In the genomic region with DNA sequence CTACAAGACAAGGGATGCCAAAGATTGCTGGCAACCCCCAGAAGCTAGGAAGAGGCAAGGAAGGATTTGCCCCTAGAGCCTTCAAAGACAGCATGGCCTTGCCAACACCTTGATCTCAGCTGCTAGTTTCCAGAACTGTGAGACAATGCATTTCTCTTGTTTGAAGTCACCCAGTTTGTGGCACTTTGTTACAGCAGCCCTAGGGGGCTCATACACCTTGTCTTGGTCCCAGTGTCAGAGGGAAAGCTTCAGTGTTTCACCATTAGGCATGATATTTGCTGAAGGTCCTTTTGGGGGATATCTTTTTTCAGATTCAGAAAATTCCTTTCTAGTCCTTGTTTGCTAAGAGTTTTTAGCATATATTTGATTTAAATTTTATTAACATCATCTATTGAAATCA, we compare ENCODE assay signal across 25 cellular contexts. TPM values are rescaled to one million over a fixed set of nuclear protein-coding genes. Genes with fewer than 3 reads are reported as not detected.
"Had no signal": no experiment of that assay in that cellular context is flagged by ENCODE, and none has a peak within 500 bp of the region (broad histone marks: within the 10 kb centered on the region; RNA-seq: fewer than 3 reads in every experiment).

No MANE protein-coding gene starts in this region.

- H3K9ac ChIP-seq: SK-N-SH had no signal

- H3K9me2 ChIP-seq: SK-N-SH had no signal

- H3K4me2 ChIP-seq: SK-N-SH had no signal

- H3K9me3 ChIP-seq: SK-N-SH had no signal

- H3K27ac ChIP-seq: RWPE1 had no signal

- ATAC-seq: Panc1, PC-3 had no signal

- DNase-seq: KBM-7; MV-4-11; NCI-H1048; NCI-H1105; NCI-H1417; NCI-H1436 treated with DMSO at 0.1 percent for 48 hours; NCI-H1694; NCI-H187 treated with DMSO at 0.1 percent for 48 hours; NCI-H2081; NCI-H2107; NCI-H2227 treated with DMSO at 0.1 percent for 48 hours; NCI-H524; NCI-H526 treated with DMSO at 0.1 percent for 48 hours; NCI-H774; NK-92 treated with Interleukin-12 subunit alpha and Interleukin-12 subunit beta, amount 100 ng/mL, for 24 hours; PC-3; SHP77; SK-N-SH; SW 1271 had no signal

RNA-seq across cellular contexts. Expression of gene PPIC, which starts 3.1 kb away (rescaled TPM):
- total RNA-seq: OCI-LY7 had no signal
- polyA plus RNA-seq: IgD-negative memory B cell had no signal

RNA-seq across cellular contexts. Expression of gene PRDM6, which starts 49.4 kb away (rescaled TPM):
- total RNA-seq: LHCN-M2, PC-3, SK-MEL-5 had no signal
- polyA plus RNA-seq: IgD-negative memory B cell had no signal
